In the genomic region with DNA sequence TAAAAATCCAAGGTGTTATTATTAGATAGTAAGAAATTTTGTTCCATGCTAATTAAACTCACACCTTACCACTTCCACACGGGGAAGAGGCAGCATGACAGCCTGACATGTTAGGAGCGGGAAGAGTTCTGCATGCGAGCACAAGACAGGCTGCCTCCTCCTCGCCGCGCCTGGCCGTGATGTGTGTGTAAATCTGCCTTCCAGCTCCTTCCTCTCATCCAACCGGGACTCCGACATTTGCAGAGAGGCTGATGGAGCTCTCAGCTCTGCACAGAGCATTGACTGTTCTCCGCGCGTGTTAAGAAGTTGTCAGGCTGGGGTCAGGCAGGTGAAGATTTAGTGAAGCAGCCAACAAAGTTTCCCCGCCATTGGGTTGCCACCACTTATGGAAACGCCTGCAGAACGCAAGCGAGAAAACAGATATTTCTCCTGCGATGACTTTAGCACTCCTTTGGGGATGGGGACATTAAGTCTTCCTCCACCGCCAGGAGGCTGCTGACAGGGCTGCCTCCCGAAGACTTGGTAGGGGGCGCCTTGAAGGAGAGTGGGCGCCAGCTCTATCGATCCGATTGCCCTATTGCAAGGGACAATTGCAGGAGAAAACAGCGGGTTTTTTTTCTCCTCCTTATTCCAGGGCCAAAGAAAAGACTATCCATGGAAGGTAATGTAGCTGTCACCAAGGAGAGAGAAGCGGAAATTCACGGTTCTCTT, we compare ENCODE assay signal across 16 cellular contexts.
DNase-seq lines count a peak whose midpoint lies in the region; ATAC-seq and TF ChIP-seq lines count a peak whose summit lies in the region.
"Had no signal": no experiment of that assay in that cellular context is flagged by ENCODE, and none has a peak within 500 bp of the region (broad histone marks: within the 10 kb centered on the region; RNA-seq: fewer than 3 reads in every experiment).

No MANE protein-coding gene starts in this region.

- no peak overlapping the region for H2BK15ac ChIP-seq in H9 (ENCODE audit: low read depth, low read length)

- H3K4me3 Mint-ChIP-seq in GM23338 (no peak overlapping the region), H9 (no peak overlapping the region), endodermal cell (no peak overlapping the region)
- H3K4me3 Mint-ChIP-seq: B cell; CD8-positive, alpha-beta T cell; HFFc6 had no signal

- no peak overlapping the region for H2BK5ac ChIP-seq in H9 (ENCODE audit: insufficient read length, low read length)

- TF ChIP-seq CTCF in GM23338 (conservative IDR thresholded peaks at IDR 0.05; ENCODE audit: low read depth in 2 of 2) (peak; percentile 35 to 49), H9 (conservative IDR thresholded peaks at IDR 0.05) (peak; percentile 42; the same call in 2 of the 3 replicates), endodermal cell (conservative IDR thresholded peaks at IDR 0.05) (peak; percentile 62), esophagus muscularis mucosa (IDR thresholded peaks at IDR 0.05) (no peak), esophagus squamous epithelium (IDR thresholded peaks at IDR 0.05) (no peak)

- no peaks in the 10 kb centered on the region for H3K79me1 ChIP-seq in H9 (ENCODE audit: insufficient read depth, low read depth, low read length, poor library complexity, severe bottlenecking)

- no peaks in the 10 kb centered on the region for H3F3A ChIP-seq in GM23338 (replicated peaks; ENCODE audit: low read depth)

- no peak overlapping the region for H2BK12ac ChIP-seq in H9 (ENCODE audit: insufficient read length, low read depth, low read length)

- peaks cover 6% of the 10 kb centered on the region for H3K36me3 Mint-ChIP-seq in GM23338 (ENCODE audit: low read depth)
- peaks cover 0 to 18% (median 9%) of the 10 kb centered on the region in 3 experiments for H3K36me3 Mint-ChIP-seq in H9 (ENCODE audit: insufficient read depth in 1 of 3, low read depth in 3 of 3)
- peaks cover 3% of the 10 kb centered on the region for H3K36me3 Mint-ChIP-seq in endodermal cell (ENCODE audit: low read depth)
- H3K36me3 Mint-ChIP-seq: CD8-positive, alpha-beta T cell had no signal

- H2BK120ac ChIP-seq in H9 (ENCODE audit: low read depth, low read length, poor library complexity, severe bottlenecking) = no peak overlapping the region

- no peak overlapping the region for H3K27ac ChIP-seq in GM23338 (ENCODE audit: low read depth)
- H3K27ac ChIP-seq in H9 (ENCODE audit: insufficient read length, low read depth, low read length) = no peak overlapping the region
- H3K27ac ChIP-seq in endodermal cell (ENCODE audit: low read depth, low read length) = no peak overlapping the region
- no peak overlapping the region for H3K27ac ChIP-seq in esophagus muscularis mucosa (replicated peaks in 1 of 4)
- H3K27ac ChIP-seq in esophagus squamous epithelium = no peak overlapping the region
- H3K27ac ChIP-seq in aorta (ENCODE audit: low read depth in 1 of 2, low read length in 2 of 2) = no peak overlapping the region
- H3K27ac ChIP-seq: BLaER1 treated with 17β-estradiol and CSF1 and Interleukin-3, amounts not matched to agents 10 nM and 100 nM had no signal

- H3K4me1 ChIP-seq in GM23338 (ENCODE audit: insufficient read depth) (no peaks in the 10 kb centered on the region), H9 (ENCODE audit: insufficient read depth, low read length) (no peaks in the 10 kb centered on the region; the same call in 1 of the 2 replicates), endodermal cell (ENCODE audit: control insufficient read depth, insufficient read depth, low read length) (no peaks in the 10 kb centered on the region), esophagus muscularis mucosa (no peaks in the 10 kb centered on the region), esophagus squamous epithelium (no peaks in the 10 kb centered on the region), aorta (ENCODE audit: control insufficient read depth in 1 of 2, insufficient read depth in 2 of 2, low read length in 2 of 2) (no peaks in the 10 kb centered on the region)

- ATAC-seq in GM23338 (peak; percentile 35; the same call in 1 of the 3 replicates), aorta (ENCODE audit: low FRiP score) (no peak), GM21423 (IDR thresholded peaks at IDR 0.05; ENCODE audit: unreplicated experiment) (no peak)
- ATAC-seq: CD8-positive, alpha-beta T cell; HCT116 had no signal

- TF ChIP-seq POLR2A in esophagus muscularis mucosa (IDR thresholded peaks at IDR 0.05; ENCODE audit: low read depth) (no peak), esophagus squamous epithelium (IDR thresholded peaks at IDR 0.05) (no peak)

- no peak overlapping the region for H3K23ac ChIP-seq in H9 (ENCODE audit: insufficient read length, low read depth, low read length)

- no peak overlapping the region for H4K91ac ChIP-seq in H9 (ENCODE audit: insufficient read length, low read depth, low read length)

- H3K4me3 ChIP-seq in GM23338 (no peak overlapping the region), endodermal cell (ENCODE audit: low read length) (no peak overlapping the region), esophagus muscularis mucosa (no peak overlapping the region), esophagus squamous epithelium (no peak overlapping the region), aorta (ENCODE audit: low read length in 2 of 2) (no peak overlapping the region)
- H3K4me3 ChIP-seq: BLaER1 treated with 17β-estradiol and CSF1 and Interleukin-3, amounts not matched to agents 10 nM and 100 nM had no signal

- H3K27me3 Mint-ChIP-seq in GM23338 (ENCODE audit: insufficient read depth, low read depth, poor library complexity) (peaks cover 3% of the 10 kb centered on the region), H9 (ENCODE audit: low read depth) (no peaks in the 10 kb centered on the region; the same call in 1 of the 2 replicates), endodermal cell (ENCODE audit: insufficient read depth) (peaks cover 2% of the 10 kb centered on the region)
- H3K27me3 Mint-ChIP-seq: B cell had no signal

- H3K27me3 ChIP-seq in GM23338 (ENCODE audit: insufficient read depth) (no peaks in the 10 kb centered on the region), H9 (ENCODE audit: insufficient read depth, low read length) (no peaks in the 10 kb centered on the region), endodermal cell (ENCODE audit: control insufficient read depth, insufficient read depth, low read length, poor library complexity, severe bottlenecking) (no peaks in the 10 kb centered on the region), esophagus muscularis mucosa (no peaks in the 10 kb centered on the region), esophagus squamous epithelium (no peaks in the 10 kb centered on the region), aorta (ENCODE audit: control insufficient read depth in 1 of 2, insufficient read depth in 2 of 2, low read length in 1 of 2) (no peaks in the 10 kb centered on the region)
- H3K27me3 ChIP-seq: BLaER1 treated with 17β-estradiol and CSF1 and Interleukin-3, amounts not matched to agents 10 nM and 100 nM had no signal

- no peaks in the 10 kb centered on the region for H3K23me2 ChIP-seq in H9 (ENCODE audit: insufficient read length, low read depth, low read length, poor library complexity, severe bottlenecking)

- peak overlapping the region; percentile 74; the same call in 1 of the 2 replicates for H2AFZ ChIP-seq in GM23338
- no peak overlapping the region for H2AFZ ChIP-seq in H9 (ENCODE audit: low read length)

- no peak overlapping the region for H3K14ac ChIP-seq in H9 (ENCODE audit: insufficient read depth, low read length)

- no peak overlapping the region for H4K5ac ChIP-seq in H9 (ENCODE audit: insufficient read length, low read depth, low read length)

- H3K9me3 ChIP-seq in H9 (ENCODE audit: control insufficient read depth, low read depth, low read length) (peaks cover 15% of the 10 kb centered on the region), endodermal cell (ENCODE audit: control insufficient read depth, low read length) (peaks cover 14% of the 10 kb centered on the region), esophagus muscularis mucosa (peaks cover 0 to 10% (median 4%) of the 10 kb centered on the region in 4 donors), esophagus squamous epithelium (peaks cover 0 to 14% (median 0%) of the 10 kb centered on the region in 3 donors), aorta (ENCODE audit: control insufficient read depth, low read length) (no peaks in the 10 kb centered on the region)

- H4K20me1 ChIP-seq in GM23338 (replicated peaks; ENCODE audit: insufficient read depth) = no peaks in the 10 kb centered on the region
- no peaks in the 10 kb centered on the region for H4K20me1 ChIP-seq in H9 (ENCODE audit: control insufficient read depth, insufficient read depth, insufficient read length)
- H4K20me1 ChIP-seq: BLaER1 treated with 17β-estradiol and CSF1 and Interleukin-3, amounts not matched to agents 10 nM and 100 nM had no signal

- no peak overlapping the region for H3K56ac ChIP-seq in H9 (ENCODE audit: insufficient read length, low read depth, low read length)

- H3K36me3 ChIP-seq in GM23338 (ENCODE audit: insufficient read depth) (no peaks in the 10 kb centered on the region; the same call in 1 of the 2 replicates), endodermal cell (ENCODE audit: control insufficient read depth, insufficient read depth, low read length) (no peaks in the 10 kb centered on the region), esophagus muscularis mucosa (no peaks in the 10 kb centered on the region), esophagus squamous epithelium (no peaks in the 10 kb centered on the region), aorta (ENCODE audit: control insufficient read depth in 1 of 2, insufficient read depth in 2 of 2, low read length in 1 of 2) (no peaks in the 10 kb centered on the region)
- H3K36me3 ChIP-seq: BLaER1 treated with 17β-estradiol and CSF1 and Interleukin-3, amounts not matched to agents 10 nM and 100 nM had no signal

- WGBS in H9 (ENCODE audit: extremely low coverage, insufficient read length, low lambda C conversion rate) = no CpG with 5 or more reads among the region's 26 CpGs
- 93 to 94% methylated on average over 17 to 26 of the region's 26 CpGs for WGBS in endodermal cell (ENCODE audit: insufficient coverage in 1 of 2, insufficient read length in 1 of 2), 2 experiments
- 88% methylated on average over 26 of the region's 26 CpGs for WGBS in esophagus muscularis mucosa
- WGBS in esophagus squamous epithelium, 2 donors = 86% methylated on average over 17 to 23 of the region's 26 CpGs
- WGBS in aorta, 2 donors = 71 to 75% methylated on average over 26 of the region's 26 CpGs

- no peak overlapping the region for H3K18ac ChIP-seq in H9 (ENCODE audit: insufficient read length, low read depth, low read length)

- no peak overlapping the region for H3K9ac ChIP-seq in H9 (ENCODE audit: extremely low read depth, insufficient read length, low read length)
- no peak overlapping the region for H3K9ac ChIP-seq in endodermal cell (ENCODE audit: extremely low read depth, low read length, poor library complexity, severe bottlenecking)
- H3K9ac ChIP-seq: BLaER1 treated with 17β-estradiol and CSF1 and Interleukin-3, amounts not matched to agents 10 nM and 100 nM had no signal

- DNase-seq in GM23338 (ENCODE audit: low spot score) = peak; percentile 44
- peak; percentile 45 for DNase-seq in H9
- peak; percentile 56 for DNase-seq in endodermal cell
- peak; percentile 48 for DNase-seq in iPS-NIHi7 (ENCODE audit: extremely low spot score)
- DNase-seq in esophagus muscularis mucosa (ENCODE audit: extremely low spot score) = no peak
- DNase-seq in esophagus squamous epithelium (lab: John Stamatoyannopoulos, UW) = no peak
- no peak for DNase-seq in aorta
- DNase-seq: Calu3, DMS79 treated with DMSO at 0.1 percent for 48 hours, GF-D8, HFFc6 had no signal

- H3K9me3 Mint-ChIP-seq in GM23338 = peaks cover 26% of the 10 kb centered on the region
- peaks cover 17 to 19% of the 10 kb centered on the region in 2 experiments for H3K9me3 Mint-ChIP-seq in H9
- H3K9me3 Mint-ChIP-seq in endodermal cell = peaks cover 17% of the 10 kb centered on the region

- H3K4me2 ChIP-seq in GM23338 (no peak overlapping the region), H9 (ENCODE audit: insufficient read depth, insufficient read length, low read length) (no peak overlapping the region)
- H3K4me2 ChIP-seq: BLaER1 treated with 17β-estradiol and CSF1 and Interleukin-3, amounts not matched to agents 10 nM and 100 nM had no signal

- peaks cover 4% of the 10 kb centered on the region for H3K4me1 Mint-ChIP-seq in GM23338
- peaks cover 10 to 14% of the 10 kb centered on the region in 2 experiments for H3K4me1 Mint-ChIP-seq in H9
- peaks cover 3% of the 10 kb centered on the region for H3K4me1 Mint-ChIP-seq in endodermal cell
- H3K4me1 Mint-ChIP-seq: B cell had no signal

- H3K27ac Mint-ChIP-seq in GM23338 (no peak overlapping the region), H9 (no peak overlapping the region), endodermal cell (no peak overlapping the region)
- H3K27ac Mint-ChIP-seq: B cell; CD8-positive, alpha-beta T cell; HFFc6 had no signal

- H4K8ac ChIP-seq in H9 (replicated peaks; ENCODE audit: insufficient read length, low read depth, low read length) = no peak overlapping the region

- no peak overlapping the region for H2BK20ac ChIP-seq in H9 (ENCODE audit: low read depth, low read length, poor library complexity, severe bottlenecking)

- peaks cover 11% of the 10 kb centered on the region; the same call in 1 of the 2 replicates for H3K9me2 ChIP-seq in GM23338 (ENCODE audit: insufficient read depth)

- no peak overlapping the region for H2AK5ac ChIP-seq in H9 (ENCODE audit: insufficient read length, low read length)

- intact Hi-C loops in esophagus muscularis mucosa (cut with DNase I) = no loop called here
- intact Hi-C loops in esophagus squamous epithelium (cut with DNase I) = no loop called here
- intact Hi-C loops in aorta (cut with DNase I) = no loop called here

- TF ChIP-seq EP300 in esophagus muscularis mucosa (IDR thresholded peaks at IDR 0.05) = no peak

- no peak overlapping the region for H3T11ph ChIP-seq in H9 (ENCODE audit: low read length)

- H3K79me2 ChIP-seq in GM23338 (replicated peaks; ENCODE audit: insufficient read depth) (no peaks in the 10 kb centered on the region), H9 (ENCODE audit: insufficient read depth, low read length) (no peaks in the 10 kb centered on the region)

- H3K4ac ChIP-seq in H9 (ENCODE audit: low read depth, low read length) = no peak overlapping the region

Comparison
In these comparisons a context has a peak if more than half of its experiments do, and no peak if none do; other contexts are left out.
1. DNase-seq: peak in GM23338 (single experiment), H9 (single experiment), endodermal cell (single experiment) and iPS-NIHi7 (single experiment); none in esophagus muscularis mucosa (single experiment), esophagus squamous epithelium (single experiment) and aorta (0 of 2).
2. CTCF ChIP-seq: peak in GM23338 (2 of 2), H9 (single experiment) and endodermal cell (single experiment); none in esophagus muscularis mucosa (0 of 3) and esophagus squamous epithelium (0 of 6).